8 cellular contexts compared by ENCODE assay signal in the genomic region with DNA sequence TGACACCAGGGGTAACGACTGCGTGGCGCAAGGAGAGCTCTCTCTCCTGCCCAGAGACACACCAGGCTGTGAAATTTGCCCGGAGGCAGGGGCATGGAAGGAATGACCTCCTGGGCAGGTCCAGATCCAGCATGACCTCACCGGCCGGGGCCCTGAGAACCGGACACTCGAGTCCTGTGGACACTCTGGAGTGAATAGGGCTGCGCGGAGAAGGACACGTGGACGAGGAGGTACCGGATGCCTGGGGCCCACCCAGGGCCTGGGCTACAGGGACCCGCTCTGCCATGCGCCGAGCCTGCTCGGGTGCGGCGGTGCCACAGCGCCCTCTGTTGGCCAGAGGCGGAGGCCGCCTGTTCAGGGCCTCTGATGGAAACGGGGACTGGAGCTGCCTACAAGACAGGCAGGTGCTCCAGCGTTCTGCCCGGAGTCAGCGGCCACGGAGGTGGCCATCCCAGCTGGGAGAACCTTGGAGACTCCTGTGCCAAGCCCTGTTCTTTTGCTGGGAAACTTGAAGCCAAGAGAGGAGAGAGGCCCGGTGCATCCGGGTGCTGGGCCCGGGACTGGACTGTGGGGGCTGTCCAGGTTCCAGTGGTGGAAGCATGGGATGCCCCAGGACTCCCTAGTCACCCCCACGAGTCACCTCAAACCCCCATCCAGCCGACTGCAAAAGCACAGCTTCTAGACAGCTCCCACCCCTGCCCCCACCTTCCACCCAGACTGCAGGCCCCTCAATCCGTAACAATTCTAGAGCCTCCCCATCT. TPM values are rescaled to one million over a fixed set of nuclear protein-coding genes. Genes with fewer than 3 reads are reported as not detected.
A peak's percentile ranks its signal among the peaks of the same experiment; 100 is the strongest.
DNase-seq lines count a peak whose midpoint lies in the region; ATAC-seq and TF ChIP-seq lines count a peak whose summit lies in the region.

No MANE protein-coding gene starts in this region.

- H3K9ac ChIP-seq in OCI-LY1 (ENCODE audit: low read length) = no peak overlapping the region; the same call in 1 of the 2 replicates

- no peaks in the 10 kb centered on the region for H3F3A ChIP-seq in OCI-LY1 (ENCODE audit: insufficient read depth, low read length)

- H3K36me3 ChIP-seq in OCI-LY1 (ENCODE audit: insufficient read depth, low read length) = no peaks in the 10 kb centered on the region

- H3K27me3 ChIP-seq in OCI-LY1 (ENCODE audit: insufficient read depth, low read length) = no peaks in the 10 kb centered on the region

- no peaks in the 10 kb centered on the region for H3K9me3 ChIP-seq in OCI-LY1 (ENCODE audit: low read length)

- H3K27ac Mint-ChIP-seq in naive B cell = no peak overlapping the region

- H3K27me3 Mint-ChIP-seq in naive B cell = peaks cover 5 to 21% (median 8%) of the 10 kb centered on the region in 3 donors

- H3K79me2 ChIP-seq in OCI-LY1 (ENCODE audit: insufficient read depth, low read length) = no peaks in the 10 kb centered on the region

- peak overlapping the region; percentile 43; the same call in 1 of the 2 replicates for H3K4me2 ChIP-seq in OCI-LY1 (ENCODE audit: low read length)

- no peaks in the 10 kb centered on the region for H3K36me3 Mint-ChIP-seq in naive B cell

- no peak overlapping the region for H3K4me3 ChIP-seq in OCI-LY1 (ENCODE audit: low read depth, low read length, poor library complexity, severe bottlenecking)

- H3K27ac ChIP-seq in OCI-LY1 (ENCODE audit: low read depth, low read length, poor library complexity, severe bottlenecking) = no peak overlapping the region

- peaks cover 4 to 8% (median 6%) of the 10 kb centered on the region in 3 donors for H3K4me1 Mint-ChIP-seq in naive B cell

- H3K9me2 ChIP-seq in OCI-LY1 (ENCODE audit: low read depth, low read length) = no peaks in the 10 kb centered on the region

- peaks cover 3% of the 10 kb centered on the region for H3K4me1 ChIP-seq in OCI-LY1 (ENCODE audit: insufficient read depth, low read length, severe bottlenecking)

- DNase-seq in DMS153 treated with DMSO at 0.1 percent for 48 hours (lab: John Stamatoyannopoulos, UW; ENCODE audit: unreplicated experiment) (peak; percentile 53), HuH-7 (ENCODE audit: low spot score) (peak; percentile 91), epidermal melanocyte (ENCODE audit: insufficient read length, low spot score) (peak; percentile 84), naive B cell (peak; percentile 78)
- peak; percentile 63 for DNase-seq in activated CD8-positive, alpha-beta memory T cell treated with anti-CD3 and anti-CD28 coated beads, Interleukin-2, amount 50 U/mL, for 24 hours (ENCODE audit: extremely low read depth)
- DNase-seq in stimulated activated CD8-positive, alpha-beta memory T cell treated with anti-CD3 and anti-CD28 coated beads, Interleukin-7, amount 100 ng/mL, for 4 hours (ENCODE audit: low read depth in 2 of 2) = peak; percentile 65 to 69

- H3K9me3 Mint-ChIP-seq in naive B cell = no peaks in the 10 kb centered on the region

- TF ChIP-seq CTCF in OCI-LY1 (IDR thresholded peaks at IDR 0.05; ENCODE audit: low read length) = peak; percentile 93

- no peaks in the 10 kb centered on the region for H4K20me1 ChIP-seq in OCI-LY1 (ENCODE audit: insufficient read depth, low read length)

- H2AFZ ChIP-seq in OCI-LY1 (ENCODE audit: low read length) = no peak overlapping the region

- ATAC-seq in naive B cell (ENCODE audit: low read depth in 2 of 2) (peak; percentile 97 to 99), HG03520 (IDR thresholded peaks at IDR 0.05; ENCODE audit: unreplicated experiment) (no peak)

- no peak overlapping the region for H3K4me3 Mint-ChIP-seq in naive B cell

RNA-seq across cellular contexts. Expression of gene NXPH3, which starts 19.3 kb away (rescaled TPM):
- polyA plus RNA-seq in naive B cell (ENCODE audit: low read depth in 6 of 6) = not detected
